Comparison of ENCODE assay signal across 1 cellular context in the genomic region with DNA sequence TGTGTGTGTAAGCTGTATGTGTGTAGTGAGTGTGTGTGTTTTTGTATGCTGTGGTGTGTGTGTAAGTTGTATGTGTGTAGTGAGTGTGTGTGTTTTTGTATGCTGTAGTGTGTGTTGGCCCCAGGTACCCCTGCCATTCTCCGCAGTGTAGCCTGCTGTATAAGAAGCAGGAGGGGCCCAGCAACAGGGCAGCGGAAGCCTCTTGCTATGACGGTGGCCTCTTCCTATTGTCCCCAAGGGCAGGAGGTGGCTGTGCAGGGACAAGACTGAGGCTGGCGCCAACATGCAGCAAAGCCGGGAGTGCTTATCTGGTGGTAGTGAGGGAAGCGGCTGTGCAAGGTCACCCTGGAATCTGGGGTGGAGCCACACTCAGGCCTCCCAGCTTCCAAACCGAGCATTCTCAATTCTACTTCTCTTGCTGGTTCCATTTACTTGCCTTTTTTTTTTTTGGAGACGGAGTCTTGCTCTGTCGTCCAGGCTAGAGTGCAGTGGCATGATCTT.
TF ChIP-seq lines count a peak whose summit lies in the region.

No MANE protein-coding gene starts in this region.

TF ChIP-seq in GM23338, 12 proteins besides CTCF, POLR2A, EP300 and RAD21 (continued from another document):
- TF ChIP-seq ZNF331 (CRISPR knock-in tag; IDR thresholded peaks at IDR 0.05; ENCODE audit: low read depth) (no peak), ZNF114 (CRISPR knock-in tag; IDR thresholded peaks at IDR 0.05) (no peak), EZH2phosphoT487 (IDR thresholded peaks at IDR 0.05; ENCODE audit: unreplicated experiment) (no peak), EZH2 (IDR thresholded peaks at IDR 0.05; ENCODE audit: low read depth, unreplicated experiment) (no peak), CREB1 (CRISPR knock-in tag; IDR thresholded peaks at IDR 0.05; ENCODE audit: low read depth) (no peak), POLR2AphosphoS5 (IDR thresholded peaks at IDR 0.05; ENCODE audit: low read depth) (no peak), STAT1 (IDR thresholded peaks at IDR 0.05; ENCODE audit: unreplicated experiment) (no peak), NANOG (IDR thresholded peaks at IDR 0.05; ENCODE audit: borderline replicate concordance) (no peak)
- TF ChIP-seq, protein P1, sequence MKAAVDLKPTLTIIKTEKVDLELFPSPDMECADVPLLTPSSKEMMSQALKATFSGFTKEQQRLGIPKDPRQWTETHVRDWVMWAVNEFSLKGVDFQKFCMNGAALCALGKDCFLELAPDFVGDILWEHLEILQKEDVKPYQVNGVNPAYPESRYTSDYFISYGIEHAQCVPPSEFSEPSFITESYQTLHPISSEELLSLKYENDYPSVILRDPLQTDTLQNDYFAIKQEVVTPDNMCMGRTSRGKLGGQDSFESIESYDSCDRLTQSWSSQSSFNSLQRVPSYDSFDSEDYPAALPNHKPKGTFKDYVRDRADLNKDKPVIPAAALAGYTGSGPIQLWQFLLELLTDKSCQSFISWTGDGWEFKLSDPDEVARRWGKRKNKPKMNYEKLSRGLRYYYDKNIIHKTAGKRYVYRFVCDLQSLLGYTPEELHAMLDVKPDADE (IDR thresholded peaks at IDR 0.05): no peak
- TF ChIP-seq, protein P2, sequence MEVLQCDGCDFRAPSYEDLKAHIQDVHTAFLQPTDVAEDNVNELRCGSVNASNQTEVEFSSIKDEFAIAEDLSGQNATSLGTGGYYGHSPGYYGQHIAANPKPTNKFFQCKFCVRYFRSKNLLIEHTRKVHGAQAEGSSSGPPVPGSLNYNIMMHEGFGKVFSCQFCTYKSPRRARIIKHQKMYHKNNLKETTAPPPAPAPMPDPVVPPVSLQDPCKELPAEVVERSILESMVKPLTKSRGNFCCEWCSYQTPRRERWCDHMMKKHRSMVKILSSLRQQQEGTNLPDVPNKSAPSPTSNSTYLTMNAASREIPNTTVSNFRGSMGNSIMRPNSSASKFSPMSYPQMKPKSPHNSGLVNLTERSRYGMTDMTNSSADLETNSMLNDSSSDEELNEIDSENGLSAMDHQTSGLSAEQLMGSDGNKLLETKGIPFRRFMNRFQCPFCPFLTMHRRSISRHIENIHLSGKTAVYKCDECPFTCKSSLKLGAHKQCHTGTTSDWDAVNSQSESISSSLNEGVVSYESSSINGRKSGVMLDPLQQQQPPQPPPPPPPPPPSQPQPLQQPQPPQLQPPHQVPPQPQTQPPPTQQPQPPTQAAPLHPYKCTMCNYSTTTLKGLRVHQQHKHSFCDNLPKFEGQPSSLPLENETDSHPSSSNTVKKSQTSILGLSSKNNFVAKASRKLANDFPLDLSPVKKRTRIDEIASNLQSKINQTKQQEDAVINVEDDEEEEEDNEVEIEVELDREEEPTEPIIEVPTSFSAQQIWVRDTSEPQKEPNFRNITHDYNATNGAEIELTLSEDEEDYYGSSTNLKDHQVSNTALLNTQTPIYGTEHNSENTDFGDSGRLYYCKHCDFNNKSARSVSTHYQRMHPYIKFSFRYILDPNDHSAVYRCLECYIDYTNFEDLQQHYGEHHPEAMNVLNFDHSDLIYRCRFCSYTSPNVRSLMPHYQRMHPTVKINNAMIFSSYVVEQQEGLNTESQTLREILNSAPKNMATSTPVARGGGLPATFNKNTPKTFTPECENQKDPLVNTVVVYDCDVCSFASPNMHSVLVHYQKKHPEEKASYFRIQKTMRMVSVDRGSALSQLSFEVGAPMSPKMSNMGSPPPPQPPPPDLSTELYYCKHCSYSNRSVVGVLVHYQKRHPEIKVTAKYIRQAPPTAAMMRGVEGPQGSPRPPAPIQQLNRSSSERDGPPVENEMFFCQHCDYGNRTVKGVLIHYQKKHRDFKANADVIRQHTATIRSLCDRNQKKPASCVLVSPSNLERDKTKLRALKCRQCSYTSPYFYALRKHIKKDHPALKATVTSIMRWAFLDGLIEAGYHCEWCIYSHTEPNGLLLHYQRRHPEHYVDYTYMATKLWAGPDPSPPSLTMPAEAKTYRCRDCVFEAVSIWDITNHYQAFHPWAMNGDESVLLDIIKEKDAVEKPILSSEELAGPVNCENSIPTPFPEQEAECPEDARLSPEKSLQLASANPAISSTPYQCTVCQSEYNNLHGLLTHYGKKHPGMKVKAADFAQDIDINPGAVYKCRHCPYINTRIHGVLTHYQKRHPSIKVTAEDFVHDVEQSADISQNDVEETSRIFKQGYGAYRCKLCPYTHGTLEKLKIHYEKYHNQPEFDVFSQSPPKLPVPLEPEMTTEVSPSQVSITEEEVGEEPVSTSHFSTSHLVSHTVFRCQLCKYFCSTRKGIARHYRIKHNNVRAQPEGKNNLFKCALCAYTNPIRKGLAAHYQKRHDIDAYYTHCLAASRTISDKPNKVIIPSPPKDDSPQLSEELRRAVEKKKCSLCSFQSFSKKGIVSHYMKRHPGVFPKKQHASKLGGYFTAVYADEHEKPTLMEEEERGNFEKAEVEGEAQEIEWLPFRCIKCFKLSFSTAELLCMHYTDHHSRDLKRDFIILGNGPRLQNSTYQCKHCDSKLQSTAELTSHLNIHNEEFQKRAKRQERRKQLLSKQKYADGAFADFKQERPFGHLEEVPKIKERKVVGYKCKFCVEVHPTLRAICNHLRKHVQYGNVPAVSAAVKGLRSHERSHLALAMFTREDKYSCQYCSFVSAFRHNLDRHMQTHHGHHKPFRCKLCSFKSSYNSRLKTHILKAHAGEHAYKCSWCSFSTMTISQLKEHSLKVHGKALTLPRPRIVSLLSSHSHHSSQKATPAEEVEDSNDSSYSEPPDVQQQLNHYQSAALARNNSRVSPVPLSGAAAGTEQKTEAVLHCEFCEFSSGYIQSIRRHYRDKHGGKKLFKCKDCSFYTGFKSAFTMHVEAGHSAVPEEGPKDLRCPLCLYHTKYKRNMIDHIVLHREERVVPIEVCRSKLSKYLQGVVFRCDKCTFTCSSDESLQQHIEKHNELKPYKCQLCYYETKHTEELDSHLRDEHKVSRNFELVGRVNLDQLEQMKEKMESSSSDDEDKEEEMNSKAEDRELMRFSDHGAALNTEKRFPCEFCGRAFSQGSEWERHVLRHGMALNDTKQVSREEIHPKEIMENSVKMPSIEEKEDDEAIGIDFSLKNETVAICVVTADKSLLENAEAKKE (CRISPR knock-in tag; IDR thresholded peaks at IDR 0.05): no peak
TF ChIP-seq in GM23338: peak in this region for 0.
